ENCODE assay signal across 18 cellular contexts in the genomic region with DNA sequence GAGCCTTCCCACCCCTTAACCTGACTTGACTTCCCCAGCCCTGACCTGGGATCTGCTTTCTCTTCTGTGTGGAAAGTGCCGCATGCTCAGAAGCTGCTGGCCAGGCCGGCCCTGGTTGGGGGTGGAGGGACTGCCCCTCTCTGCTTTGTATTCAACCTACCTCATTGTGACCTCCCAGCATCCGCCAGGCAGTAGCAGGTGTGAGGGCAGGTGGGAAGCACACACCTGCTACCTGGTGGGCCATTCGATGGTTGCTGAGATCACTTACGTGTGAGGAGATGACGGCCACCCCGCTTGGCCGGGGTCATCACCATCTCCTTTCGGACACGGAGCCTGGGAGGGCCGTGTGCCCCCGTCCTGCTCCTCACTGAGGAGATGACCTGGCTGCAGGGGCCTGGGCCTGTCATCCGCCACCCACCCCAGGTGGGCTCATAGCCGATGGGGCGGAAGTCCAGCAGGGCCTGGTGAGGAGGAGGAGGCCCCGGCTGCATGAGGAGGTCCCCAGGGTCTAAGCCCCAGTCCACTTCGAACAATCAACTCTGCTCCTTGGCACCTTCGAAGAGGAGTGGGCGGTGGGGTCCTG. TPM values are rescaled to one million over a fixed set of nuclear protein-coding genes. Genes with fewer than 3 reads are reported as not detected.
DNase-seq lines count a peak whose midpoint lies in the region; ATAC-seq, FAIRE-seq and TF ChIP-seq lines count a peak whose summit lies in the region.
"Had no signal": no experiment of that assay in that cellular context is flagged by ENCODE, and none has a peak within 500 bp of the region (broad histone marks: within the 10 kb centered on the region; RNA-seq: fewer than 3 reads in every experiment).

No MANE protein-coding gene starts in this region.

- H3K4me3 ChIP-seq in kidney (ENCODE audit: low read length in 2 of 2) (no peak overlapping the region), prostate gland (no peak overlapping the region)

- 96% methylated on average over 15 of the region's 19 CpGs for WGBS in prostate gland

- DNase-seq in COLO668 (lab: John Stamatoyannopoulos, UW; ENCODE audit: unreplicated experiment) (peak; percentile 61), kidney (peak; percentile 68), prostate gland (ENCODE audit: low spot score) (no peak), GM20000 (ENCODE audit: low spot score) (no peak), GM10266 (ENCODE audit: extremely low spot score) (no peak)
- DNase-seq in activated CD4-positive, alpha-beta T cell treated with anti-CD3 and anti-CD28 coated beads, Interleukin-2, amount 50 U/mL, for 4 hours: no peak
- DNase-seq: activated T-cell treated with anti-CD3 and anti-CD28 coated beads, Interleukin-2, amount 50 U/mL, for 48 hours; AML-193; Caco-2; foreskin keratinocyte; hippocampal formation; Karpas-422; NCI-H1105 treated with DMSO at 0.1 percent for 48 hours; NCI-H748 treated with DMSO at 0.1 percent for 48 hours; T-helper 9 cell had no signal

- TF ChIP-seq CTCF in VCaP (conservative IDR thresholded peaks at IDR 0.05): no peak
- no peak for TF ChIP-seq CTCF in kidney (IDR thresholded peaks at IDR 0.05; ENCODE audit: borderline replicate concordance, extremely low read depth, insufficient read depth)
- no peak for TF ChIP-seq CTCF in prostate gland (IDR thresholded peaks at IDR 0.05)
- TF ChIP-seq CTCF in GM20000 (IDR thresholded peaks at IDR 0.05; ENCODE audit: extremely low read depth, missing control alignments): no peak
- TF ChIP-seq CTCF in GM10266 (IDR thresholded peaks at IDR 0.05; ENCODE audit: control insufficient read depth, insufficient read depth, low read depth, missing control alignments): no peak

- no peaks in the 10 kb centered on the region for H3K9me3 ChIP-seq in kidney (ENCODE audit: control insufficient read depth in 1 of 2, low read length in 2 of 2)
- no peaks in the 10 kb centered on the region for H3K9me3 ChIP-seq in prostate gland

- ATAC-seq in GM19397 (IDR thresholded peaks at IDR 0.05; ENCODE audit: unreplicated experiment): no peak
- ATAC-seq: foreskin keratinocyte; stimulated activated effector memory CD8-positive, alpha-beta T cell treated with anti-CD3 and anti-CD28 coated beads, Interleukin-12 subunit alpha, Interleukin-12 subunit beta, amount 100 ng/mL, for 72 hours had no signal

- H3K4me1 ChIP-seq in kidney (ENCODE audit: control insufficient read depth in 1 of 2, insufficient read depth in 1 of 2, low read depth in 1 of 2, low read length in 2 of 2) (peaks cover 0 to 9% of the 10 kb centered on the region in 2 donors), prostate gland (replicated peaks) (peaks cover 9% of the 10 kb centered on the region)
- H3K4me1 ChIP-seq: Caco-2 had no signal

- no peak for TF ChIP-seq POLR2A in prostate gland (IDR thresholded peaks at IDR 0.05)

- H3K27ac ChIP-seq in VCaP: peak overlapping the region; percentile 80
- H3K27ac ChIP-seq in kidney (ENCODE audit: low read depth in 2 of 2, low read length in 2 of 2): peak overlapping the region; percentile 34 to 62
- H3K27ac ChIP-seq in prostate gland: peak overlapping the region; percentile 47 to 52
- H3K27ac ChIP-seq: foreskin keratinocyte had no signal

- no peaks in the 10 kb centered on the region for H3K27me3 ChIP-seq in prostate gland (replicated peaks; ENCODE audit: insufficient read depth)
- H3K27me3 ChIP-seq: foreskin keratinocyte had no signal

- intact Hi-C loops in kidney (cut with DNase I): no loop called here
- intact Hi-C loops in prostate gland (cut with DNase I): no loop called here

- FAIRE-seq in kidney (lab: Jason Lieb, UNC): no peak

- no peak overlapping the region for H3K9ac ChIP-seq in kidney (ENCODE audit: low read length in 2 of 2)

- H3K36me3 ChIP-seq in kidney (ENCODE audit: control insufficient read depth in 1 of 2, insufficient read depth in 2 of 2, low read length in 2 of 2) (no peaks in the 10 kb centered on the region), prostate gland (no peaks in the 10 kb centered on the region)

RNA-seq across cellular contexts. Expression of a gene that starts 7.1 kb away (rescaled TPM):
- total RNA-seq in kidney: 13.7 TPM
- polyA plus RNA-seq in kidney (ENCODE audit: insufficient read depth, low read depth, low replicate concordance): 1.5 TPM
- total RNA-seq in prostate gland: 1 to 10 TPM in 1 of 2 donors, under 1 TPM in 1; 0.18 to 8.9 TPM

RNA-seq across cellular contexts. Expression of a gene that starts 22.2 kb away (rescaled TPM):
- total RNA-seq in kidney: 1,694 TPM
- 3,146 TPM for polyA plus RNA-seq in kidney (ENCODE audit: insufficient read depth, low read depth, low replicate concordance)
- total RNA-seq in prostate gland: over 10,000 TPM in 1 of 2 donors, 1,000 to 10,000 TPM in 1; 6,889 to 11,644 TPM

RNA-seq across cellular contexts. Expression of a gene that starts 30.7 kb away (rescaled TPM):
- total RNA-seq in kidney (24.2 TPM), prostate gland (100 to 1,000 TPM in 1 of 2 donors, not detected in 1; 274 TPM)
- 433 TPM for polyA plus RNA-seq in kidney (ENCODE audit: insufficient read depth, low read depth, low replicate concordance)
- total RNA-seq: foreskin keratinocyte had no signal
- polyA plus RNA-seq: foreskin keratinocyte had no signal

Comparison
In these comparisons a context has a peak if more than half of its experiments do, and no peak if none do; other contexts are left out.
1. DNase-seq: peak in COLO668 (single experiment) and kidney (single experiment); none in prostate gland (single experiment), activated CD4-positive, alpha-beta T cell treated with anti-CD3 and anti-CD28 coated beads, Interleukin-2, amount 50 U/mL, for 4 hours (0 of 2), GM20000 (single experiment) and GM10266 (single experiment).
2. Peak in every context shown above with its lines, with median percentiles within 50 percentile points of each other: H3K27ac ChIP-seq.